ENCODE assay signal across 17 cellular contexts in genomic region chr5:169181785-169182184, GRCh38.
"Had no signal": no experiment of that assay in that cellular context is flagged by ENCODE, and none has a peak within 500 bp of the region (broad histone marks: within the 10 kb centered on the region; RNA-seq: fewer than 3 reads in every experiment).

No MANE protein-coding gene starts in this region.

- H3K27ac Mint-ChIP-seq: activated CD4-positive, alpha-beta T cell treated with anti-CD3 and anti-CD28 coated beads, Interleukin-2, amount 10 ng/mL, durations not matched to agents 24 days and 14 days; activated T-helper 17 cell treated with anti-CD3 and anti-CD28 coated beads, Interleukin-2, amount 50 U/mL, for 72 hours; neural progenitor cell; T-helper 17 cell; WTC11 had no signal

- H3K36me3 Mint-ChIP-seq: neural progenitor cell, WTC11 had no signal

- H3K4me1 Mint-ChIP-seq: activated CD4-positive, alpha-beta T cell treated with anti-CD3 and anti-CD28 coated beads, Interleukin-2, amount 10 ng/mL, durations not matched to agents 24 days and 14 days; activated T-helper 17 cell treated with anti-CD3 and anti-CD28 coated beads, Interleukin-2, amount 50 U/mL, for 72 hours; T-helper 17 cell had no signal

- H3K4me3 Mint-ChIP-seq: activated CD4-positive, alpha-beta T cell treated with anti-CD3 and anti-CD28 coated beads, Interleukin-2, amount 10 ng/mL, durations not matched to agents 24 days and 14 days; activated T-helper 17 cell treated with anti-CD3 and anti-CD28 coated beads, Interleukin-2, amount 50 U/mL, for 72 hours; neural progenitor cell; T-helper 17 cell; WTC11 had no signal

- H3K4me3 ChIP-seq: cardiac muscle cell, lower lobe of right lung, neural progenitor cell, right atrium auricular region, thyroid gland, uterus had no signal

- H3K9me3 Mint-ChIP-seq: activated CD4-positive, alpha-beta T cell treated with anti-CD3 and anti-CD28 coated beads, Interleukin-2, amount 10 ng/mL, durations not matched to agents 24 days and 14 days; activated T-helper 17 cell treated with anti-CD3 and anti-CD28 coated beads, Interleukin-2, amount 50 U/mL, for 72 hours; neural progenitor cell; WTC11 had no signal

- H3K9me3 ChIP-seq: lower lobe of right lung, right atrium auricular region, thyroid gland, uterus had no signal

- H3K27me3 Mint-ChIP-seq: activated CD4-positive, alpha-beta T cell treated with anti-CD3 and anti-CD28 coated beads, Interleukin-2, amount 10 ng/mL, durations not matched to agents 24 days and 14 days; activated T-helper 17 cell treated with anti-CD3 and anti-CD28 coated beads, Interleukin-2, amount 50 U/mL, for 72 hours; T-helper 17 cell had no signal

- H3K27me3 ChIP-seq: cardiac muscle cell, neural progenitor cell, right atrium auricular region, thyroid gland, uterus had no signal

- H3K36me3 ChIP-seq: cardiac muscle cell, lower lobe of right lung, neural progenitor cell, right atrium auricular region, thyroid gland, uterus had no signal

- DNase-seq: activated CD4-positive, alpha-beta T cell treated with anti-CD3 and anti-CD28 coated beads, Interleukin-2, amount 10 ng/mL, durations not matched to agents 24 days and 14 days; activated naive CD4-positive, alpha-beta T cell treated with anti-CD3 and anti-CD28 coated beads, Interleukin-2, amount 50 U/mL, for 16 hours; activated T-cell treated with anti-CD3 and anti-CD28 coated beads for 4 hours; amniotic stem cell; hippocampal formation; lower lobe of right lung; midbrain; posterior cingulate gyrus; small intestine; T-helper 17 cell; thyroid gland; uterus had no signal
